Comparison of ENCODE assay signal across 8 cellular contexts in genomic region chr14:22561661-22562579, GRCh38. TPM values are rescaled to one million over a fixed set of nuclear protein-coding genes. Genes with fewer than 3 reads are reported as not detected.
DNase-seq lines count a peak whose midpoint lies in the region; ATAC-seq, FAIRE-seq and TF ChIP-seq lines count a peak whose summit lies in the region.

No MANE protein-coding gene starts in this region.

- no peaks in the 10 kb centered on the region for H3K79me2 ChIP-seq in DND-41 (ENCODE audit: insufficient read depth, low read length)
- peaks cover 22% of the 10 kb centered on the region; the same call in 1 of the 2 replicates for H3K79me2 ChIP-seq in OCI-LY7 (ENCODE audit: insufficient read depth, low read depth, low read length)
- no peaks in the 10 kb centered on the region for H3K79me2 ChIP-seq in trophoblast cell (ENCODE audit: control insufficient read depth, insufficient read depth, low read length, poor library complexity)

- POLR2A ChIA-PET in OCI-LY7 (lab: Charles Lee) = interaction anchor here (0.6 to 2.6 kb wide), 14 partner anchors 9 to 413 kb away, joined by 3 to 21 read pairs (median 3); no protein-coding TSS in a partner anchor
- POLR2A ChIA-PET in naive thymus-derived CD4-positive, alpha-beta T cell (lab: Charles Lee) = interaction anchor here (0.6 to 11.7 kb wide), 31 partner anchors 7 to 813 kb away, joined by 3 to 223 read pairs (median 3); partner anchors contain the start of genes DAD1 and PRMT5

- H2BK120ac ChIP-seq in trophoblast cell (ENCODE audit: insufficient read depth, low read length, poor library complexity) = no peak overlapping the region

- H3K4me1 ChIP-seq in DND-41 (ENCODE audit: insufficient read depth, low read length) (peaks cover 42% of the 10 kb centered on the region), OCI-LY7 (ENCODE audit: insufficient read depth, low read length, poor library complexity, severe bottlenecking) (peaks cover 94% of the 10 kb centered on the region), gastroesophageal sphincter (peaks cover 4 to 51% (median 15%) of the 10 kb centered on the region in 3 donors), trophoblast cell (ENCODE audit: control insufficient read depth in 1 of 2, insufficient read depth in 2 of 2, low read length in 2 of 2) (peaks cover 4 to 5% of the 10 kb centered on the region in 2 experiments)
- peaks cover 95 to 99% of the 10 kb centered on the region in 2 donors for H3K4me1 ChIP-seq in naive thymus-derived CD4-positive, alpha-beta T cell (ENCODE audit: control insufficient read depth in 2 of 2, insufficient read depth in 2 of 2, low read length in 2 of 2)

- H3K36me3 Mint-ChIP-seq in activated T-helper 2 cell treated with anti-CD3 and anti-CD28 coated beads, Interferon-gamma antibody, Interleukin-2, Interleukin-4, amounts not matched to agents 10 μg/mL and 5 μg/mL and 100 μg/mL, durations not matched to agents 14 hours and 24 hours and 36 hours (ENCODE audit: low read depth) = peaks cover 42% of the 10 kb centered on the region
- peaks cover 6 to 22% (median 14%) of the 10 kb centered on the region in 5 donors for H3K36me3 Mint-ChIP-seq in naive thymus-derived CD4-positive, alpha-beta T cell

- H3K27ac ChIP-seq in DND-41 (ENCODE audit: low read length) = peak overlapping the region; percentile 58
- peak overlapping the region; percentile 83 for H3K27ac ChIP-seq in OCI-LY7 (ENCODE audit: low read depth, low read length, poor library complexity, severe bottlenecking)
- peak overlapping the region; percentile 85 for H3K27ac ChIP-seq in naive thymus-derived CD4-positive, alpha-beta T cell (ENCODE audit: low read depth, low read length)
- peak overlapping the region in 1 of 4 donors; percentile 74 for H3K27ac ChIP-seq in gastroesophageal sphincter
- H3K27ac ChIP-seq in trophoblast cell (ENCODE audit: low read depth, low read length) = no peak overlapping the region

- H4K8ac ChIP-seq in trophoblast cell (ENCODE audit: low read depth, low read length) = no peak overlapping the region

- H3K9ac ChIP-seq in DND-41 (ENCODE audit: low read depth, low read length) (no peak overlapping the region), trophoblast cell (ENCODE audit: low read length) (no peak overlapping the region)

- H3K9me3 ChIP-seq in DND-41 (ENCODE audit: insufficient read depth, low read length, severe bottlenecking) = no peaks in the 10 kb centered on the region
- no peaks in the 10 kb centered on the region for H3K9me3 ChIP-seq in OCI-LY7 (ENCODE audit: low read length)
- H3K9me3 ChIP-seq in naive thymus-derived CD4-positive, alpha-beta T cell (ENCODE audit: control insufficient read depth in 2 of 3, low read length in 3 of 3) = no peaks in the 10 kb centered on the region
- no peaks in the 10 kb centered on the region for H3K9me3 ChIP-seq in gastroesophageal sphincter
- no peaks in the 10 kb centered on the region for H3K9me3 ChIP-seq in trophoblast cell (ENCODE audit: insufficient read depth, low read depth, low read length)

- ATAC-seq in DND-41 (ENCODE audit: insufficient read depth, low read depth) (peak; percentile 86), gastroesophageal sphincter (no peak), GM21423 (IDR thresholded peaks at IDR 0.05; ENCODE audit: unreplicated experiment) (no peak)
- peak; percentile 80 for ATAC-seq in naive thymus-derived CD4-positive, alpha-beta T cell

- H2BK12ac ChIP-seq in trophoblast cell (ENCODE audit: low read length) = no peak overlapping the region

- WGBS in gastroesophageal sphincter (ENCODE audit: low coverage in 1 of 2), 2 donors = 60 to 73% methylated on average over 8 to 11 of the region's 11 CpGs
- WGBS in trophoblast cell (ENCODE audit: extremely low coverage, insufficient coverage, insufficient read length) = no CpG with 5 or more reads among the region's 11 CpGs

- TF ChIP-seq EP300 in gastroesophageal sphincter (IDR thresholded peaks at IDR 0.05) = no peak

- TF ChIP-seq CTCF in DND-41 (IDR thresholded peaks at IDR 0.05; ENCODE audit: borderline replicate concordance, extremely low read depth, low read length, poor library complexity, severe bottlenecking) (no peak), OCI-LY7 (conservative IDR thresholded peaks at IDR 0.05; ENCODE audit: low read length) (no peak), gastroesophageal sphincter (IDR thresholded peaks at IDR 0.05) (no peak)

- H2AFZ ChIP-seq in DND-41 (ENCODE audit: low read depth, low read length) = no peak overlapping the region
- peak overlapping the region; percentile 43; the same call in 1 of the 2 replicates for H2AFZ ChIP-seq in OCI-LY7 (ENCODE audit: low read length)
- H2AFZ ChIP-seq in trophoblast cell (ENCODE audit: insufficient read depth, low read length, poor library complexity) = no peak overlapping the region

- H3K14ac ChIP-seq in trophoblast cell (ENCODE audit: low read length) = no peak overlapping the region

- H3K9me2 ChIP-seq in OCI-LY7 (ENCODE audit: insufficient read depth, low read length) = no peaks in the 10 kb centered on the region

- H3K36me3 ChIP-seq in DND-41 (ENCODE audit: insufficient read depth, low read length) (peaks cover 30% of the 10 kb centered on the region), OCI-LY7 (ENCODE audit: insufficient read depth, low read length) (peaks cover 30% of the 10 kb centered on the region), gastroesophageal sphincter (peaks cover 0 to 30% of the 10 kb centered on the region in 2 donors), trophoblast cell (ENCODE audit: control insufficient read depth in 1 of 2, insufficient read depth in 2 of 2, low read length in 2 of 2) (peaks cover 8 to 12% of the 10 kb centered on the region in 2 experiments)
- peaks cover 0 to 9% (median 5%) of the 10 kb centered on the region in 3 experiments for H3K36me3 ChIP-seq in naive thymus-derived CD4-positive, alpha-beta T cell (ENCODE audit: control insufficient read depth in 2 of 3, insufficient read depth in 3 of 3, low read length in 3 of 3)

- H3K4ac ChIP-seq in trophoblast cell (ENCODE audit: low read depth, low read length) = no peak overlapping the region

- no peaks in the 10 kb centered on the region for H3K9me3 Mint-ChIP-seq in activated T-helper 2 cell treated with anti-CD3 and anti-CD28 coated beads, Interferon-gamma antibody, Interleukin-2, Interleukin-4, amounts not matched to agents 10 μg/mL and 5 μg/mL and 100 μg/mL, durations not matched to agents 14 hours and 24 hours and 36 hours
- peaks cover 0 to under 1% (median 0%) of the 10 kb centered on the region in 11 donors for H3K9me3 Mint-ChIP-seq in naive thymus-derived CD4-positive, alpha-beta T cell

- H3K79me1 ChIP-seq in trophoblast cell (ENCODE audit: low read length) = peaks cover 1% of the 10 kb centered on the region

- H3K4me1 Mint-ChIP-seq in activated T-helper 2 cell treated with anti-CD3 and anti-CD28 coated beads, Interferon-gamma antibody, Interleukin-2, Interleukin-4, amounts not matched to agents 10 μg/mL and 5 μg/mL and 100 μg/mL, durations not matched to agents 14 hours and 24 hours and 36 hours (ENCODE audit: low read depth) = peaks cover 86% of the 10 kb centered on the region
- H3K4me1 Mint-ChIP-seq in naive thymus-derived CD4-positive, alpha-beta T cell = peaks cover 66 to 99% (median 93%) of the 10 kb centered on the region in 7 donors

- no peaks in the 10 kb centered on the region for H3K27me3 Mint-ChIP-seq in activated T-helper 2 cell treated with anti-CD3 and anti-CD28 coated beads, Interferon-gamma antibody, Interleukin-2, Interleukin-4, amounts not matched to agents 10 μg/mL and 5 μg/mL and 100 μg/mL, durations not matched to agents 14 hours and 24 hours and 36 hours (ENCODE audit: low read depth)
- H3K27me3 Mint-ChIP-seq in naive thymus-derived CD4-positive, alpha-beta T cell = no peaks in the 10 kb centered on the region

- H4K12ac ChIP-seq in trophoblast cell (ENCODE audit: low read depth, low read length) = no peak overlapping the region

- 0 out of 4 replicates have a peak overlapping the region, but pooled peaks of 1 of the 2 experiments have one; percentile 1 for H3K4me3 ChIP-seq in DND-41 (ENCODE audit: low read depth in 1 of 2, low read length in 2 of 2)
- peak overlapping the region; percentile 30 for H3K4me3 ChIP-seq in OCI-LY7 (ENCODE audit: low read depth, low read length, poor library complexity, severe bottlenecking)
- H3K4me3 ChIP-seq in naive thymus-derived CD4-positive, alpha-beta T cell (ENCODE audit: low read length) = peak overlapping the region; percentile 43
- H3K4me3 ChIP-seq in gastroesophageal sphincter = no peak overlapping the region
- H3K4me3 ChIP-seq in trophoblast cell (ENCODE audit: low read depth, low read length) = no peak overlapping the region

- H2BK5ac ChIP-seq in trophoblast cell (ENCODE audit: low read depth, low read length, poor library complexity) = no peak overlapping the region

- intact Hi-C loops in OCI-LY7 (cut with micrococcal nuclease; ENCODE audit: unreplicated experiment) = no loop called here
- intact Hi-C loops in activated T-helper 2 cell treated with anti-CD3 and anti-CD28 coated beads, Interferon-gamma antibody, Interleukin-2, Interleukin-4, amounts not matched to agents 10 μg/mL and 5 μg/mL and 100 μg/mL, durations not matched to agents 14 hours and 24 hours and 36 hours (cut with micrococcal nuclease) = loop anchor here (1.0 to 2.0 kb wide), 3 partner anchors 8 to 1057 kb away; partner anchors contain the start of gene DAD1
- intact Hi-C loops in naive thymus-derived CD4-positive, alpha-beta T cell (cut with micrococcal nuclease) = loop anchor here (1.0 to 5.0 kb wide), 3 partner anchors 8 to 1295 kb away; partner anchors contain the start of genes DAD1 (in 1 of the 2) and HNRNPC (in 1 of the 2)

- FAIRE-seq in RCC 7860 (lab: Jason Lieb, UNC) = no peak

- CTCF ChIA-PET in OCI-LY7 (lab: Charles Lee; ENCODE audit: unreplicated experiment) = interaction anchor here (0.7 to 2.5 kb wide), 3 partner anchors 8 to 86 kb away, joined by 3 to 9 read pairs (median 3); no protein-coding TSS in a partner anchor
- CTCF ChIA-PET in naive thymus-derived CD4-positive, alpha-beta T cell (lab: Charles Lee) = interaction anchor here (0.5 to 8.6 kb wide), 7 partner anchors 8 to 838 kb away, joined by 3 to 385 read pairs (median 3); no protein-coding TSS in a partner anchor

- H4K91ac ChIP-seq in trophoblast cell (ENCODE audit: low read depth, low read length) = no peak overlapping the region

- peak overlapping the region; percentile 37 for H3K4me2 ChIP-seq in DND-41 (ENCODE audit: insufficient read depth, low read length)
- peak overlapping the region; percentile 61 for H3K4me2 ChIP-seq in OCI-LY7 (ENCODE audit: low read length)
- H3K4me2 ChIP-seq in trophoblast cell (ENCODE audit: low read length) = no peak overlapping the region

- H2AK5ac ChIP-seq in trophoblast cell (ENCODE audit: low read length) = no peak overlapping the region

- H3K27me3 ChIP-seq in DND-41 (ENCODE audit: insufficient read depth, low read length, poor library complexity) (peaks cover 19% of the 10 kb centered on the region), gastroesophageal sphincter (no peaks in the 10 kb centered on the region), trophoblast cell (ENCODE audit: insufficient read depth, low read length) (no peaks in the 10 kb centered on the region)
- no peaks in the 10 kb centered on the region for H3K27me3 ChIP-seq in naive thymus-derived CD4-positive, alpha-beta T cell (ENCODE audit: control insufficient read depth in 2 of 2, insufficient read depth in 2 of 2, low read length in 2 of 2)

- peak overlapping the region; percentile 98 for H3K27ac Mint-ChIP-seq in activated T-helper 2 cell treated with anti-CD3 and anti-CD28 coated beads, Interferon-gamma antibody, Interleukin-2, Interleukin-4, amounts not matched to agents 10 μg/mL and 5 μg/mL and 100 μg/mL, durations not matched to agents 14 hours and 24 hours and 36 hours
- H3K27ac Mint-ChIP-seq in naive thymus-derived CD4-positive, alpha-beta T cell = peak overlapping the region; percentile 94 to 99 (median 99)

- no peak overlapping the region for H3K18ac ChIP-seq in trophoblast cell (ENCODE audit: low read length)

- H3K23ac ChIP-seq in trophoblast cell (ENCODE audit: low read length) = no peak overlapping the region

- DNase-seq in DND-41 = peak; percentile 85
- peak; percentile 55 for DNase-seq in OCI-LY7 (ENCODE audit: low spot score)
- peak; percentile 83 for DNase-seq in activated T-helper 2 cell treated with anti-CD3 and anti-CD28 coated beads, Interferon-gamma antibody, Interleukin-2, Interleukin-4, amounts not matched to agents 10 μg/mL and 5 μg/mL and 100 μg/mL, durations not matched to agents 14 hours and 24 hours and 36 hours (ENCODE audit: low spot score)
- peak in 8 of 9 donors; percentile 75 to 94 (median 90) for DNase-seq in naive thymus-derived CD4-positive, alpha-beta T cell
- DNase-seq in RCC 7860 (ENCODE audit: low spot score) = no peak
- no peak for DNase-seq in trophoblast cell

- BruUV-seq in OCI-LY7 (replicated peaks; lab: Mats Ljungman, UMichigan) = no TSS peak

- no peak for TF ChIP-seq POLR2A in gastroesophageal sphincter (IDR thresholded peaks at IDR 0.05)

- peak overlapping the region; percentile 71 for H3K4me3 Mint-ChIP-seq in activated T-helper 2 cell treated with anti-CD3 and anti-CD28 coated beads, Interferon-gamma antibody, Interleukin-2, Interleukin-4, amounts not matched to agents 10 μg/mL and 5 μg/mL and 100 μg/mL, durations not matched to agents 14 hours and 24 hours and 36 hours (ENCODE audit: low read depth)
- H3K4me3 Mint-ChIP-seq in naive thymus-derived CD4-positive, alpha-beta T cell = peak overlapping the region; percentile 63 to 83 (median 76)

- H4K20me1 ChIP-seq in DND-41 (ENCODE audit: insufficient read depth, low read length) (peaks cover 75% of the 10 kb centered on the region), OCI-LY7 (ENCODE audit: insufficient read depth, low read length) (no peaks in the 10 kb centered on the region)

RNA-seq across cellular contexts. Expression of gene DAD1, which starts 27.1 kb away (rescaled TPM):
- 88.6 and 154 TPM in 2 replicates for total RNA-seq in OCI-LY7 (2014; rRNA removed; shearing (Covaris generic))
- total RNA-seq in OCI-LY7 (2022) (115 and 117 TPM in 2 replicates), gastroesophageal sphincter (100 to 1,000 TPM; 123 to 228 (median 171) TPM)
- 246 and 256 TPM in 2 replicates for total RNA-seq in activated T-helper 2 cell treated with anti-CD3 and anti-CD28 coated beads, Interferon-gamma antibody, Interleukin-2, Interleukin-4, amounts not matched to agents 10 μg/mL and 5 μg/mL and 100 μg/mL, durations not matched to agents 14 hours and 24 hours and 36 hours
- 100 to 1,000 TPM in 3 of 5 experiments, 10 to 100 TPM in 2; 68.8 to 157 (median 117) TPM for total RNA-seq in naive thymus-derived CD4-positive, alpha-beta T cell
- 100 to 1,000 TPM; 766 to 777 TPM for polyA plus RNA-seq in naive thymus-derived CD4-positive, alpha-beta T cell
- polyA plus RNA-seq in trophoblast cell (2013) = 275 and 278 TPM in 2 replicates

RNA-seq across cellular contexts. Expression of gene ABHD4, which starts 36.2 kb away (rescaled TPM):
- 5.6 and 6.6 TPM in 2 replicates for total RNA-seq in OCI-LY7 (2014; rRNA removed; shearing (Covaris generic))
- total RNA-seq in OCI-LY7 (2022) (15.1 and 15.6 TPM in 2 replicates), gastroesophageal sphincter (10 to 100 TPM; 23.8 to 42.0 (median 31.0) TPM)
- total RNA-seq in activated T-helper 2 cell treated with anti-CD3 and anti-CD28 coated beads, Interferon-gamma antibody, Interleukin-2, Interleukin-4, amounts not matched to agents 10 μg/mL and 5 μg/mL and 100 μg/mL, durations not matched to agents 14 hours and 24 hours and 36 hours = 9.2 and 10.8 TPM in 2 replicates
- 10 to 100 TPM; 10.5 to 16.3 (median 14.7) TPM for total RNA-seq in naive thymus-derived CD4-positive, alpha-beta T cell
- polyA plus RNA-seq in naive thymus-derived CD4-positive, alpha-beta T cell = 10 to 100 TPM in 1 of 2 donors, 1 to 10 TPM in 1; 6.7 to 10.1 TPM
- 38.2 and 41.0 TPM in 2 replicates for polyA plus RNA-seq in trophoblast cell (2013)

Comparison
In these comparisons a context has a peak if more than half of its experiments do, and no peak if none do; other contexts are left out.
1. ATAC-seq: peak in DND-41 (single experiment) and naive thymus-derived CD4-positive, alpha-beta T cell (single experiment); none in gastroesophageal sphincter (single experiment) and GM21423 (single experiment).
2. DNase-seq: peak in DND-41 (single experiment), OCI-LY7 (single experiment), activated T-helper 2 cell treated with anti-CD3 and anti-CD28 coated beads, Interferon-gamma antibody, Interleukin-2, Interleukin-4, amounts not matched to agents 10 μg/mL and 5 μg/mL and 100 μg/mL, durations not matched to agents 14 hours and 24 hours and 36 hours (single experiment) and naive thymus-derived CD4-positive, alpha-beta T cell (8 of 9); none in RCC 7860 (single experiment) and trophoblast cell (0 of 2).
3. H3K4me3 ChIP-seq: peak in OCI-LY7 (single experiment) and naive thymus-derived CD4-positive, alpha-beta T cell (single experiment); none in gastroesophageal sphincter (0 of 2) and trophoblast cell (single experiment).